In genomic region chr2:219308142-219309093, GRCh38 we compare ENCODE assay signal across 1 cellular context.
TF ChIP-seq lines count a peak whose summit lies in the region.

No MANE protein-coding gene starts in this region.

TF ChIP-seq in HepG2, 621 proteins besides CTCF, POLR2A, EP300 and RAD21 (continues in another document):
- no peak for TF ChIP-seq CEBPB (IDR thresholded peaks at IDR 0.05; ENCODE audit: borderline replicate concordance, low read depth, low read length)
- no peak for TF ChIP-seq U2AF1 (optimal IDR thresholded peaks at IDR 0.05; ENCODE audit: low read depth, low read length)
- TF ChIP-seq ZNF275 (CRISPR knock-in tag; IDR thresholded peaks at IDR 0.05; ENCODE audit: borderline replicate concordance): peak; percentile 91; the same call in 1 of the 2 replicates
- TF ChIP-seq ZSCAN30 (CRISPR knock-in tag; IDR thresholded peaks at IDR 0.05): peak; percentile 90; the same call in 1 of the 2 replicates
- peak; percentile 93 for TF ChIP-seq ZNF878 (CRISPR knock-in tag; IDR thresholded peaks at IDR 0.05)
- peak; percentile 25; the same call in 1 of the 2 replicates for TF ChIP-seq THAP7 (CRISPR knock-in tag; IDR thresholded peaks at IDR 0.05)
- peak; percentile 94 for TF ChIP-seq ZNF781 (CRISPR knock-in tag; IDR thresholded peaks at IDR 0.05; ENCODE audit: borderline replicate concordance, not compliant biosample characterization)
- no peak; the same call in 1 of the 2 replicates for TF ChIP-seq ZNF784 (CRISPR knock-in tag; IDR thresholded peaks at IDR 0.05; ENCODE audit: borderline replicate concordance)
- TF ChIP-seq CC2D1A (CRISPR knock-in tag; IDR thresholded peaks at IDR 0.05): peak; percentile 54; the same call in 1 of the 2 replicates
- peak; percentile 91 for TF ChIP-seq THRA (CRISPR knock-in tag; IDR thresholded peaks at IDR 0.05; ENCODE audit: borderline replicate concordance)
- peak; percentile 94 for TF ChIP-seq ZNF772 (CRISPR knock-in tag; IDR thresholded peaks at IDR 0.05)
- TF ChIP-seq ZNF484 (CRISPR knock-in tag; IDR thresholded peaks at IDR 0.05; ENCODE audit: borderline replicate concordance, low read depth): peak; percentile 94; the same call in 1 of the 2 replicates
- TF ChIP-seq PHF8 (CRISPR knock-in tag; IDR thresholded peaks at IDR 0.05): peak; percentile 43; the same call in 1 of the 2 replicates
- peak; percentile 98 for TF ChIP-seq ZNF331 (CRISPR knock-in tag; IDR thresholded peaks at IDR 0.05)
- TF ChIP-seq ATF2 (CRISPR knock-in tag; IDR thresholded peaks at IDR 0.05): peak; percentile 95
- TF ChIP-seq ZNF598 (CRISPR knock-in tag; IDR thresholded peaks at IDR 0.05; ENCODE audit: borderline replicate concordance): no peak
- TF ChIP-seq NFIC (IDR thresholded peaks at IDR 0.05; ENCODE audit: low read length): no peak
- peak; percentile 98 for TF ChIP-seq ZNF124 (CRISPR knock-in tag; IDR thresholded peaks at IDR 0.05)
- peak; percentile 64 for TF ChIP-seq ETV5 (CRISPR knock-in tag; IDR thresholded peaks at IDR 0.05; ENCODE audit: borderline replicate concordance)
- peak; percentile 62 for TF ChIP-seq GATAD2A (CRISPR knock-in tag; IDR thresholded peaks at IDR 0.05)
- TF ChIP-seq RXRB (CRISPR knock-in tag; IDR thresholded peaks at IDR 0.05; ENCODE audit: borderline replicate concordance): peak; percentile 82; the same call in 1 of the 2 replicates
- 0 out of 2 replicates have a peak, but pooled peaks have one; percentile 57 for TF ChIP-seq PRDM10 (CRISPR knock-in tag; IDR thresholded peaks at IDR 0.05; ENCODE audit: low read depth)
- TF ChIP-seq ZNF12 (CRISPR knock-in tag; IDR thresholded peaks at IDR 0.05): peak; percentile 93
- peak; percentile 98 for TF ChIP-seq MYNN (CRISPR knock-in tag; IDR thresholded peaks at IDR 0.05; ENCODE audit: low read depth)
- TF ChIP-seq POLR2AphosphoS2 (IDR thresholded peaks at IDR 0.05; ENCODE audit: low read depth, low read length): no peak
- peak in 1 of 2 experiments; percentile 100 for TF ChIP-seq REST (IDR thresholded peaks at IDR 0.05; ENCODE audit: borderline replicate concordance in 1 of 2, low read depth in 1 of 2, low read length in 2 of 2)
- TF ChIP-seq ARID4A (CRISPR knock-in tag; IDR thresholded peaks at IDR 0.05; ENCODE audit: borderline replicate concordance): peak; percentile 65; the same call in 1 of the 2 replicates
- TF ChIP-seq GFI1 (CRISPR knock-in tag; IDR thresholded peaks at IDR 0.05; ENCODE audit: borderline replicate concordance): peak; percentile 66
- no peak for TF ChIP-seq DPF2 (CRISPR knock-in tag; IDR thresholded peaks at IDR 0.05; ENCODE audit: borderline replicate concordance, low read depth)
- TF ChIP-seq NFATC3 (CRISPR knock-in tag; IDR thresholded peaks at IDR 0.05): no peak
- no peak for TF ChIP-seq SMARCC2 (IDR thresholded peaks at IDR 0.05)
- TF ChIP-seq SUZ12 (IDR thresholded peaks at IDR 0.05; ENCODE audit: low read depth, low read length): 0 out of 2 replicates have a peak, but pooled peaks have one; percentile 8
- TF ChIP-seq ZNF674 (CRISPR knock-in tag; IDR thresholded peaks at IDR 0.05; ENCODE audit: low read depth): peak; percentile 92; the same call in 1 of the 2 replicates
- no peak for TF ChIP-seq ZNF672 (CRISPR knock-in tag; IDR thresholded peaks at IDR 0.05)
- TF ChIP-seq GABPB1 (CRISPR knock-in tag; IDR thresholded peaks at IDR 0.05): peak; percentile 73
